In genomic region chr5:107499237-107499636, GRCh38 we compare ENCODE assay signal across 2 cellular contexts.
TF ChIP-seq lines count a peak whose summit lies in the region.

No MANE protein-coding gene starts in this region.

TF ChIP-seq in HEK293, 187 proteins besides CTCF, POLR2A, EP300 and RAD21 (continued from another document):
- TF ChIP-seq PATZ1 (tag by site-specific recombination; IDR thresholded peaks at IDR 0.05), result no peak
- TF ChIP-seq TCF7L2 (IDR thresholded peaks at IDR 0.05; ENCODE audit: borderline replicate concordance, low read depth, low read length), result no peak
- no peak for TF ChIP-seq ZNF18 (tag by site-specific recombination; IDR thresholded peaks at IDR 0.05)
- no peak for TF ChIP-seq ZSCAN30 (tag by site-specific recombination; IDR thresholded peaks at IDR 0.05)

TF ChIP-seq in WTC11, 78 proteins besides CTCF, POLR2A, EP300 and RAD21 (continued from another document):
- no peak for TF ChIP-seq AFF4 (CRISPR knock-in tag; IDR thresholded peaks at IDR 0.05; ENCODE audit: borderline replicate concordance)
- TF ChIP-seq FOXJ3 (CRISPR knock-in tag; IDR thresholded peaks at IDR 0.05; ENCODE audit: borderline replicate concordance), result no peak
- no peak for TF ChIP-seq ZBTB21 (CRISPR knock-in tag; IDR thresholded peaks at IDR 0.05; ENCODE audit: borderline replicate concordance)
- TF ChIP-seq ZNF671 (CRISPR knock-in tag; IDR thresholded peaks at IDR 0.05), result no peak
- no peak for TF ChIP-seq ZNF416 (CRISPR knock-in tag; IDR thresholded peaks at IDR 0.05)
- no peak for TF ChIP-seq E2F1 (CRISPR knock-in tag; IDR thresholded peaks at IDR 0.05)
- TF ChIP-seq CREB1 (CRISPR knock-in tag; IDR thresholded peaks at IDR 0.05), result no peak
- TF ChIP-seq SMAD4 (CRISPR knock-in tag; IDR thresholded peaks at IDR 0.05), result no peak
